10 cellular contexts compared by ENCODE assay signal in the genomic region with DNA sequence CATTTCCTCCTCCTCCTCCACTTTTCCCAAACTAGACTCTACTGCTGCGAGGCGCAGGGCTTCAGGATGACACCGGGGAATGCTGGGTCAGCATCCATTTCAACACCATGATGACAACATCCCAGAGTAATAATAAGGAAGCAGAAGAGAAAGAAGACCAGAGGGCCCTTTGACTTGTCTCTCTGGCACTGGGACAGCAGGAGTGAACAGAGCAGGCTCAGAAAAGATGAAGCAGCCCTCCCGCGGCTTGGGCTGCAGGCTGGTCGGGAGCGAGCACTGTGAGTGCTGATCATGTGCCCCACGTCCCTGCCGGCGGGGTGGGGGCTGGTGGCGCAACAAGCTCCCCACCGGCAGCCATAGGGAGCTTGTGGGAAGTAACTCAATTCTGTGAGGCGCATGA. TPM values are rescaled to one million over a fixed set of nuclear protein-coding genes. Genes with fewer than 3 reads are reported as not detected.
DNase-seq lines count a peak whose midpoint lies in the region; ATAC-seq, FAIRE-seq and TF ChIP-seq lines count a peak whose summit lies in the region.
"Had no signal": no experiment of that assay in that cellular context is flagged by ENCODE, and none has a peak within 500 bp of the region (broad histone marks: within the 10 kb centered on the region; RNA-seq: fewer than 3 reads in every experiment).

No MANE protein-coding gene starts in this region.

- TF ChIP-seq CTCF in astrocyte (IDR thresholded peaks at IDR 0.05; ENCODE audit: insufficient read depth, low read depth, low read length), result no peak

- TF ChIP-seq POLR2A in GM12892 (IDR thresholded peaks at IDR 0.05; ENCODE audit: low read depth, low read length), result no peak

- H3K79me2 ChIP-seq in astrocyte (ENCODE audit: insufficient read depth, low read length), result peaks cover 88% of the 10 kb centered on the region

- H3K36me3 ChIP-seq in astrocyte (ENCODE audit: insufficient read depth, low read length), result peaks cover 10% of the 10 kb centered on the region
- peaks cover 0 to 11% (median 7%) of the 10 kb centered on the region in 3 donors for H3K36me3 ChIP-seq in skeletal muscle tissue (ENCODE audit: control insufficient read depth in 3 of 3, insufficient read depth in 3 of 3, low read length in 3 of 3)
- H3K36me3 ChIP-seq: cardiac muscle cell had no signal

- no peaks in the 10 kb centered on the region for H3K27me3 Mint-ChIP-seq in astrocyte (ENCODE audit: low read depth, unreplicated experiment)

- H3K27ac ChIP-seq in astrocyte (ENCODE audit: low read depth, low read length) (no peak overlapping the region), skeletal muscle tissue (ENCODE audit: low read depth, low read length) (peak overlapping the region; percentile 69)
- H3K27ac ChIP-seq: cardiac muscle cell had no signal

- H3K9me3 Mint-ChIP-seq in astrocyte (ENCODE audit: unreplicated experiment), result no peaks in the 10 kb centered on the region

- H3K4me3 ChIP-seq in astrocyte (ENCODE audit: insufficient read depth, low read depth, low read length), result no peak overlapping the region
- H3K4me3 ChIP-seq in skeletal muscle tissue (ENCODE audit: low read length in 3 of 3), result no peak overlapping the region
- H3K4me3 ChIP-seq: cardiac muscle cell had no signal

- H3K4me2 ChIP-seq in astrocyte (ENCODE audit: low read length), result peak overlapping the region; percentile 30

- ATAC-seq in HG03095 (IDR thresholded peaks at IDR 0.05; ENCODE audit: unreplicated experiment) (no peak), GM18867 (IDR thresholded peaks at IDR 0.05; ENCODE audit: unreplicated experiment) (no peak)

- H2AFZ ChIP-seq in astrocyte (ENCODE audit: low read depth, low read length), result no peak overlapping the region

- FAIRE-seq in astrocyte (lab: Jason Lieb, UNC), result no peak
- FAIRE-seq in GM12892 (lab: Jason Lieb, UNC), result no peak

- H3K9ac ChIP-seq in astrocyte (ENCODE audit: low read length), result no peak overlapping the region
- H3K9ac ChIP-seq in skeletal muscle tissue (ENCODE audit: low read depth in 1 of 3, low read length in 3 of 3), result no peak overlapping the region

- peaks cover 20% of the 10 kb centered on the region for H3K36me3 Mint-ChIP-seq in astrocyte (ENCODE audit: low read depth, unreplicated experiment)

- no peak overlapping the region for H3K27ac Mint-ChIP-seq in astrocyte (ENCODE audit: unreplicated experiment)

- DNase-seq in HCEC 1CT (peak; percentile 79), astrocyte (ENCODE audit: low read depth) (peak; percentile 27), hypothalamus (lab: John Stamatoyannopoulos, UW) (peak in 47 of 51 donors; percentile 24 to 86 (median 70)), GM12892 (ENCODE audit: insufficient read length) (no peak), DMS 273 treated with DMSO at 0.1 percent for 48 hours (lab: John Stamatoyannopoulos, UW) (no peak)
- DNase-seq: NK-92 treated with Interleukin-12 subunit alpha and Interleukin-12 subunit beta, amount 100 ng/mL, for 24 hours had no signal

- peaks cover 29% of the 10 kb centered on the region for H3K4me1 Mint-ChIP-seq in astrocyte (ENCODE audit: low read depth, unreplicated experiment)

- H4K20me1 ChIP-seq in astrocyte (ENCODE audit: insufficient read depth, low read length), result peaks cover 96% of the 10 kb centered on the region

- no peaks in the 10 kb centered on the region for H3K27me3 ChIP-seq in astrocyte (ENCODE audit: insufficient read depth, low read length)
- H3K27me3 ChIP-seq in skeletal muscle tissue (ENCODE audit: control insufficient read depth in 3 of 3, insufficient read depth in 3 of 3, low read length in 3 of 3), result no peaks in the 10 kb centered on the region
- H3K27me3 ChIP-seq: cardiac muscle cell had no signal

- no peak overlapping the region for H3K4me3 Mint-ChIP-seq in astrocyte (ENCODE audit: unreplicated experiment)

- H3K9me3 ChIP-seq in astrocyte (ENCODE audit: insufficient read depth, low read depth, low read length) (no peaks in the 10 kb centered on the region), skeletal muscle tissue (ENCODE audit: control insufficient read depth in 3 of 3, low read length in 3 of 3) (no peaks in the 10 kb centered on the region)

- H3K4me1 ChIP-seq in astrocyte (ENCODE audit: insufficient read depth, low read length), result peaks cover 11% of the 10 kb centered on the region
- peaks cover 38 to 53% (median 42%) of the 10 kb centered on the region in 3 donors for H3K4me1 ChIP-seq in skeletal muscle tissue (ENCODE audit: control insufficient read depth in 3 of 3, insufficient read depth in 3 of 3, low read length in 3 of 3)

RNA-seq across cellular contexts. Expression of gene RANBP3, which starts 30.5 kb away (rescaled TPM):
- total RNA-seq in astrocyte (61.3 and 70.5 TPM in 2 replicates), skeletal muscle tissue (26.6 TPM)
- polyA plus RNA-seq in GM12892 (2012; ENCODE audit: missing spikeins), result 34.6 TPM

RNA-seq across cellular contexts. Expression of gene CAPS, which starts 33.4 kb away (rescaled TPM):
- total RNA-seq in astrocyte, result 6.2 and 7.2 TPM in 2 replicates
- total RNA-seq in skeletal muscle tissue, result 1.6 TPM
- 2.0 TPM for polyA plus RNA-seq in GM12892 (2012; ENCODE audit: missing spikeins)

RNA-seq across cellular contexts. Expression of gene VMAC, which starts 42.8 kb away (rescaled TPM):
- 3.9 and 4.2 TPM in 2 replicates for total RNA-seq in astrocyte
- 3.7 TPM for total RNA-seq in skeletal muscle tissue
- 1.9 TPM for polyA plus RNA-seq in GM12892 (2012; ENCODE audit: missing spikeins)

RNA-seq across cellular contexts. Expression of gene NDUFA11, which starts 43.8 kb away (rescaled TPM):
- total RNA-seq in astrocyte (286 and 305 TPM in 2 replicates), skeletal muscle tissue (202 TPM)
- polyA plus RNA-seq in GM12892 (2012; ENCODE audit: missing spikeins), result 163 TPM

Comparison
In these comparisons a context has a peak if more than half of its experiments do, and no peak if none do; other contexts are left out.
1. DNase-seq: peak in HCEC 1CT (single experiment), astrocyte (single experiment) and hypothalamus (47 of 51); none in GM12892 (single experiment) and DMS 273 treated with DMSO at 0.1 percent for 48 hours (single experiment).